In genomic region chr19:47786566-47786965, GRCh38 we compare ENCODE assay signal across 18 cellular contexts. TPM values are rescaled to one million over a fixed set of nuclear protein-coding genes. Genes with fewer than 3 reads are reported as not detected.
DNase-seq lines count a peak whose midpoint lies in the region; TF ChIP-seq lines count a peak whose summit lies in the region.
"Had no signal": no experiment of that assay in that cellular context is flagged by ENCODE, and none has a peak within 500 bp of the region (broad histone marks: within the 10 kb centered on the region; RNA-seq: fewer than 3 reads in every experiment).

No MANE protein-coding gene starts in this region.

- H3K4me1 Mint-ChIP-seq in activated CD4-positive, alpha-beta T cell treated with anti-CD3 and anti-CD28 coated beads, Interleukin-2, amount 10 ng/mL, durations not matched to agents 7 days and 5 days, result peaks cover 11% of the 10 kb centered on the region
- peaks cover 9% of the 10 kb centered on the region for H3K4me1 Mint-ChIP-seq in neural progenitor cell

- H4K20me1 ChIP-seq in neural progenitor cell (ENCODE audit: low read depth), result no peaks in the 10 kb centered on the region

- H3K4me2 ChIP-seq in neural progenitor cell, result no peak overlapping the region

- POLR2A ChIA-PET in activated CD4-positive, alpha-beta T cell treated with anti-CD3 and anti-CD28 coated beads, Interleukin-2, amount 10 ng/mL, durations not matched to agents 7 days and 5 days (lab: Charles Lee), result no interaction called here

- no peak for DNase-seq in activated CD4-positive, alpha-beta T cell treated with anti-CD3 and anti-CD28 coated beads, Interleukin-2, amount 10 ng/mL, durations not matched to agents 7 days and 5 days
- DNase-seq in activated CD4-positive, alpha-beta T cell treated with anti-CD3 and anti-CD28 coated beads for 4 hours, result no peak
- DNase-seq in neural progenitor cell (ENCODE audit: low spot score) (no peak), NCI-H1694 treated with DMSO at 0.1 percent for 48 hours (lab: John Stamatoyannopoulos, UW) (no peak), kidney tubule cell (ENCODE audit: low spot score) (no peak), NCI-H2107 (lab: John Stamatoyannopoulos, UW) (no peak), T-helper 1 cell (no peak)
- DNase-seq: 8988T; Calu3; CD4-positive, alpha-beta memory T cell; DMS53; H7; Kasumi-1; NCI-H1105; NCI-H187 had no signal

- H3K27ac ChIP-seq in cingulate gyrus (ENCODE audit: low read depth, low read length) (peak overlapping the region; percentile 39), neural progenitor cell (peak overlapping the region; percentile 53)

- CTCF ChIA-PET in activated CD4-positive, alpha-beta T cell treated with anti-CD3 and anti-CD28 coated beads, Interleukin-2, amount 10 ng/mL, durations not matched to agents 7 days and 5 days (lab: Charles Lee), result interaction anchor here (0.6 kb wide), 1 partner anchor 106 kb away, joined by 4 read pairs; no protein-coding TSS in a partner anchor

- H3K9me3 ChIP-seq in neural progenitor cell (ENCODE audit: low read depth), result no peaks in the 10 kb centered on the region

- no peaks in the 10 kb centered on the region for H3K9me3 Mint-ChIP-seq in activated CD4-positive, alpha-beta T cell treated with anti-CD3 and anti-CD28 coated beads, Interleukin-2, amount 10 ng/mL, durations not matched to agents 7 days and 5 days
- H3K9me3 Mint-ChIP-seq in neural progenitor cell, result no peaks in the 10 kb centered on the region
- H3K9me3 Mint-ChIP-seq: CD4-positive, alpha-beta memory T cell; IgD-negative memory B cell had no signal

- H3K27me3 Mint-ChIP-seq in activated CD4-positive, alpha-beta T cell treated with anti-CD3 and anti-CD28 coated beads, Interleukin-2, amount 10 ng/mL, durations not matched to agents 7 days and 5 days, result no peaks in the 10 kb centered on the region
- H3K27me3 Mint-ChIP-seq in neural progenitor cell (ENCODE audit: insufficient read depth, low read depth), result peaks cover 8% of the 10 kb centered on the region
- H3K27me3 Mint-ChIP-seq: CD4-positive, alpha-beta memory T cell; IgD-negative memory B cell had no signal

- no peak for TF ChIP-seq CTCF in neural progenitor cell (IDR thresholded peaks at IDR 0.05)

- H2AFZ ChIP-seq in neural progenitor cell (replicated peaks), result no peak overlapping the region

- H3K27ac Mint-ChIP-seq in activated CD4-positive, alpha-beta T cell treated with anti-CD3 and anti-CD28 coated beads, Interleukin-2, amount 10 ng/mL, durations not matched to agents 7 days and 5 days, result peak overlapping the region; percentile 25
- no peak overlapping the region for H3K27ac Mint-ChIP-seq in neural progenitor cell
- H3K27ac Mint-ChIP-seq: CD4-positive, alpha-beta memory T cell; IgD-negative memory B cell had no signal

- peaks cover 55% of the 10 kb centered on the region for H3F3A ChIP-seq in neural progenitor cell (ENCODE audit: low read depth)

- H3K4me3 Mint-ChIP-seq in activated CD4-positive, alpha-beta T cell treated with anti-CD3 and anti-CD28 coated beads, Interleukin-2, amount 10 ng/mL, durations not matched to agents 7 days and 5 days, result no peak overlapping the region
- H3K4me3 Mint-ChIP-seq in neural progenitor cell, result no peak overlapping the region
- H3K4me3 Mint-ChIP-seq: CD4-positive, alpha-beta memory T cell had no signal

- H3K36me3 ChIP-seq in neural progenitor cell, result no peaks in the 10 kb centered on the region

- peaks cover 5% of the 10 kb centered on the region for H3K79me2 ChIP-seq in neural progenitor cell (ENCODE audit: low read depth)

- peaks cover 3% of the 10 kb centered on the region for H3K4me1 ChIP-seq in neural progenitor cell

- no peak overlapping the region for H3K9ac ChIP-seq in neural progenitor cell

- no peak overlapping the region for H3K4me3 ChIP-seq in neural progenitor cell

- H3K36me3 Mint-ChIP-seq in activated CD4-positive, alpha-beta T cell treated with anti-CD3 and anti-CD28 coated beads, Interleukin-2, amount 10 ng/mL, durations not matched to agents 7 days and 5 days (ENCODE audit: low read depth), result peaks cover 25% of the 10 kb centered on the region
- peaks cover 21% of the 10 kb centered on the region for H3K36me3 Mint-ChIP-seq in neural progenitor cell

- H3K27me3 ChIP-seq in neural progenitor cell, result no peaks in the 10 kb centered on the region

RNA-seq across cellular contexts. Expression of gene SELENOW, which starts 8.1 kb away (rescaled TPM):
- total RNA-seq in activated CD4-positive, alpha-beta T cell treated with anti-CD3 and anti-CD28 coated beads, Interleukin-2, amount 10 ng/mL, durations not matched to agents 7 days and 5 days, result 100 to 1,000 TPM; 118 to 125 TPM
- total RNA-seq in neural progenitor cell (ENCODE audit: low replicate concordance), result 234 and 422 TPM in 2 replicates

RNA-seq across cellular contexts. Expression of gene TPRX1, which starts 17.8 kb away (rescaled TPM):
- not detected for total RNA-seq in activated CD4-positive, alpha-beta T cell treated with anti-CD3 and anti-CD28 coated beads, Interleukin-2, amount 10 ng/mL, durations not matched to agents 7 days and 5 days
- not detected in 2 replicates for total RNA-seq in neural progenitor cell (ENCODE audit: low replicate concordance)
- total RNA-seq: Calu3; CD4-positive, alpha-beta memory T cell; H7; HT1080 had no signal

RNA-seq across cellular contexts. Expression of gene CRX, which starts 35.2 kb away (rescaled TPM):
- total RNA-seq in activated CD4-positive, alpha-beta T cell treated with anti-CD3 and anti-CD28 coated beads, Interleukin-2, amount 10 ng/mL, durations not matched to agents 7 days and 5 days, result not detected
- 0.19 and 0.22 TPM in 2 replicates for total RNA-seq in neural progenitor cell (ENCODE audit: low replicate concordance)
- total RNA-seq: Calu3; CD4-positive, alpha-beta memory T cell; HT1080 had no signal

RNA-seq across cellular contexts. Expression of gene NOP53, which starts 41.2 kb away (rescaled TPM):
- total RNA-seq in activated CD4-positive, alpha-beta T cell treated with anti-CD3 and anti-CD28 coated beads, Interleukin-2, amount 10 ng/mL, durations not matched to agents 7 days and 5 days, result 100 to 1,000 TPM; 368 to 402 TPM
- total RNA-seq in neural progenitor cell (ENCODE audit: low replicate concordance), result 101 and 172 TPM in 2 replicates
